8 cellular contexts compared by ENCODE assay signal in genomic region chr14:52790756-52791203, GRCh38. TPM values are rescaled to one million over a fixed set of nuclear protein-coding genes. Genes with fewer than 3 reads are reported as not detected.
DNase-seq lines count a peak whose midpoint lies in the region; ATAC-seq, FAIRE-seq and TF ChIP-seq lines count a peak whose summit lies in the region.

No MANE protein-coding gene starts in this region.

- H3K4me3 ChIP-seq in AG04450 (ENCODE audit: low read depth, low read length) (peak overlapping the region; percentile 84), iPS-11a (ENCODE audit: low read depth, low read length) (peak overlapping the region; percentile 89), stomach (peak overlapping the region; percentile 67 to 76 (median 73))

- TF ChIP-seq EP300 in stomach (IDR thresholded peaks at IDR 0.05), result no peak

- CTCF ChIA-PET in AG04450 (lab: Charles Lee), result no interaction called here
- CTCF ChIA-PET in activated CD4-positive, alpha-beta memory T cell treated with anti-CD3 and anti-CD28 coated beads for 36 hours (lab: Charles Lee), result no interaction called here

- TF ChIP-seq CTCF in AG04450 (IDR thresholded peaks at IDR 0.05; ENCODE audit: low read depth, low read length) (no peak), stomach (IDR thresholded peaks at IDR 0.05) (no peak)

- WGBS in stomach, 5 donors, result 1 to 2% (median 2%) methylated on average over 22 to 25 of the region's 25 CpGs

- H3K9me3 ChIP-seq in AG04450 (ENCODE audit: control insufficient read depth, insufficient read depth, low read length), result no peaks in the 10 kb centered on the region; the same call in 1 of the 2 replicates
- H3K9me3 ChIP-seq in stomach, result no peaks in the 10 kb centered on the region

- H3K36me3 Mint-ChIP-seq in activated CD4-positive, alpha-beta memory T cell treated with anti-CD3 and anti-CD28 coated beads for 36 hours, result peaks cover 2% of the 10 kb centered on the region

- H3K4me1 Mint-ChIP-seq in activated CD4-positive, alpha-beta memory T cell treated with anti-CD3 and anti-CD28 coated beads for 36 hours (ENCODE audit: low read depth), result peaks cover 41% of the 10 kb centered on the region

- DNase-seq in AG04450 (ENCODE audit: low read depth, low spot score) (no peak), stomach (no peak), RCC 7860 (ENCODE audit: low spot score) (no peak), NCI-H1930 (lab: John Stamatoyannopoulos, UW) (no peak)
- DNase-seq in activated CD4-positive, alpha-beta memory T cell treated with anti-CD3 and anti-CD28 coated beads for 36 hours, result no peak

- no peak for TF ChIP-seq POLR2A in stomach (IDR thresholded peaks at IDR 0.05)

- peak overlapping the region; percentile 91 for H3K27ac ChIP-seq in AG04450 (ENCODE audit: low read depth, low read length)
- peak overlapping the region; percentile 90 to 94 (median 91) for H3K27ac ChIP-seq in stomach

- ATAC-seq in GM21576 (IDR thresholded peaks at IDR 0.05; ENCODE audit: unreplicated experiment) (peak; percentile 1), HG02623 (IDR thresholded peaks at IDR 0.05; ENCODE audit: unreplicated experiment) (no peak)

- H3K36me3 ChIP-seq in stomach, result no peaks in the 10 kb centered on the region

- H3K27me3 ChIP-seq in AG04450 (ENCODE audit: control insufficient read depth, insufficient read depth, low read length), result no peaks in the 10 kb centered on the region
- H3K27me3 ChIP-seq in stomach, result no peaks in the 10 kb centered on the region

- H3K27me3 Mint-ChIP-seq in activated CD4-positive, alpha-beta memory T cell treated with anti-CD3 and anti-CD28 coated beads for 36 hours, result no peaks in the 10 kb centered on the region

- H3K4me1 ChIP-seq in stomach, result peaks cover 0 to 40% (median 35%) of the 10 kb centered on the region in 4 donors

- peak overlapping the region; percentile 94 for H3K4me3 Mint-ChIP-seq in activated CD4-positive, alpha-beta memory T cell treated with anti-CD3 and anti-CD28 coated beads for 36 hours

- POLR2A ChIA-PET in AG04450 (lab: Yijun Ruan, JAX), result interaction anchor here (0.6 kb wide), 2 partner anchors 270 to 746 kb away, joined by 4 to 5 read pairs; no protein-coding TSS in a partner anchor
- POLR2A ChIA-PET in activated CD4-positive, alpha-beta memory T cell treated with anti-CD3 and anti-CD28 coated beads for 36 hours (lab: Charles Lee), result interaction anchor here (0.6 to 0.8 kb wide), 3 partner anchors 14 to 362 kb away, joined by 3 to 4 read pairs (median 3); no protein-coding TSS in a partner anchor

- H3K27ac Mint-ChIP-seq in activated CD4-positive, alpha-beta memory T cell treated with anti-CD3 and anti-CD28 coated beads for 36 hours, result peak overlapping the region; percentile 54

- no peaks in the 10 kb centered on the region for H3K9me3 Mint-ChIP-seq in activated CD4-positive, alpha-beta memory T cell treated with anti-CD3 and anti-CD28 coated beads for 36 hours

- intact Hi-C loops in activated CD4-positive, alpha-beta memory T cell treated with anti-CD3 and anti-CD28 coated beads for 36 hours (cut with micrococcal nuclease), result loop anchor here (1.0 to 2.0 kb wide), 4 partner anchors 48 to 238 kb away; partner anchors contain the start of genes GPR137C, PSMC6, STYX and TXNDC16
- intact Hi-C loops in stomach (cut with DNase I; ENCODE audit: low total_unique reads), result no loop called here

- no peak for FAIRE-seq in RCC 7860 (lab: Jason Lieb, UNC)

RNA-seq across cellular contexts. Expression of gene GNPNAT1, which starts 0.6 kb away (rescaled TPM):
- polyA plus RNA-seq in AG04450 (2011; rRNA removed), result 40.7 and 47.2 TPM in 2 replicates
- polyA minus RNA-seq in AG04450 (2011; rRNA and poly(A)+ RNA removed), result 17.3 and 20.5 TPM in 2 replicates
- total RNA-seq in activated CD4-positive, alpha-beta memory T cell treated with anti-CD3 and anti-CD28 coated beads for 36 hours, result 10 to 100 TPM; 30.4 to 31.4 TPM
- total RNA-seq in stomach, result 10 to 100 TPM; 22.2 to 76.8 (median 29.0) TPM
- polyA plus RNA-seq in stomach, result 10 to 100 TPM in 2 of 3 donors, 1 to 10 TPM in 1; 7.6 to 25.8 (median 24.3) TPM
